In the genomic region with DNA sequence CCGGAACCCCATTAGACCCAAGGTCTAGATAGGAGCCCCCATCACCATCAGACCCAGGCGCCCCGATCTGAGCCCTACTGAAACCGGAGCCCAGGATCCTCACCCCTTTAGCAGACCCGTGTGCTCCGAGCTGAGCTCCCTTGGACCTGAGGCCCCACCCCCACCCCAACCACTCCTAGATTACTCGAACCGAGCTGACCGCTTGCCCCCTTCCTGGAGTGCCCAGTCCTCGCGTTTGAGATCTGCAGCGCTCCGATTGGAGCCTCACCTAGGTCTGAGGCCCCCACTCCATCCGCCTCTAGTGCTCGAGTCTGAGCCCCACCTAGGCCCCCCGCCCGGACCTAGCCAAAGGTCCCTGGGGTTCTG, we compare ENCODE assay signal across 2 cellular contexts. TPM values are rescaled to one million over a fixed set of nuclear protein-coding genes. Genes with fewer than 3 reads are reported as not detected.
"Had no signal": no experiment of that assay in that cellular context is flagged by ENCODE, and none has a peak within 500 bp of the region (broad histone marks: within the 10 kb centered on the region; RNA-seq: fewer than 3 reads in every experiment).

No MANE protein-coding gene starts in this region.

RNA-seq across cellular contexts. Expression of gene MAGED4, which starts 0.4 kb away (rescaled TPM):
- total RNA-seq: K562, PC-9 had no signal
- polyA plus RNA-seq: K562 had no signal
